ENCODE assay signal across 1 cellular context in genomic region chr14:24093901-24094838, GRCh38.
TF ChIP-seq lines count a peak whose summit lies in the region.

PCK2 (plus strand) TSS chr14:24094311; CDS start chr14:24094406, 95 bp downstream.

TF ChIP-seq in HepG2, 621 proteins besides CTCF, POLR2A, EP300 and RAD21 (continued from another document and continues in another):
- no peak for TF ChIP-seq GRHL1 (CRISPR knock-in tag; conservative IDR thresholded peaks at IDR 0.05)
- 0 out of 2 replicates have a peak, but pooled peaks have one; percentile 23 for TF ChIP-seq HDAC6 (IDR thresholded peaks at IDR 0.05; ENCODE audit: low read depth, low read length)
- no peak for TF ChIP-seq PHF20 (CRISPR knock-in tag; IDR thresholded peaks at IDR 0.05)
- TF ChIP-seq ZNF629 (CRISPR knock-in tag; conservative IDR thresholded peaks at IDR 0.05), result peak; percentile 58
- TF ChIP-seq ZFP37 (CRISPR knock-in tag; IDR thresholded peaks at IDR 0.05; ENCODE audit: borderline replicate concordance), result peak; percentile 94
- TF ChIP-seq ZNF33A (CRISPR knock-in tag; IDR thresholded peaks at IDR 0.05; ENCODE audit: borderline replicate concordance), result no peak
- peak; percentile 92 for TF ChIP-seq ZNF740 (CRISPR knock-in tag; IDR thresholded peaks at IDR 0.05)
- peak; percentile 99 for TF ChIP-seq ZNF546 (CRISPR knock-in tag; conservative IDR thresholded peaks at IDR 0.05)
- peak; percentile 83 for TF ChIP-seq ZHX2 (IDR thresholded peaks at IDR 0.05; ENCODE audit: low read depth)
- TF ChIP-seq ZHX2 (CRISPR knock-in tag; IDR thresholded peaks at IDR 0.05; ENCODE audit: borderline replicate concordance), result peak; percentile 93; the same call in 1 of the 2 replicates
- no peak for TF ChIP-seq ZNF530 (CRISPR knock-in tag; IDR thresholded peaks at IDR 0.05; ENCODE audit: low read depth)
- peak; percentile 34 for TF ChIP-seq XRCC5 (optimal IDR thresholded peaks at IDR 0.05; ENCODE audit: low read length)
- TF ChIP-seq MTERF4 (CRISPR knock-in tag; IDR thresholded peaks at IDR 0.05), result no peak
- TF ChIP-seq TRIM24 (CRISPR knock-in tag; IDR thresholded peaks at IDR 0.05), result no peak
- no peak for TF ChIP-seq ZNF383 (CRISPR knock-in tag; IDR thresholded peaks at IDR 0.05; ENCODE audit: borderline replicate concordance)
- TF ChIP-seq HNRNPL (IDR thresholded peaks at IDR 0.05; ENCODE audit: low read depth, low read length), result peak; percentile 96
- TF ChIP-seq ZNF672 (CRISPR knock-in tag; IDR thresholded peaks at IDR 0.05), result no peak
- peak; percentile 82 for TF ChIP-seq TEAD3 (CRISPR knock-in tag; optimal IDR thresholded peaks at IDR 0.05; ENCODE audit: borderline replicate concordance)
- TF ChIP-seq AHR (CRISPR knock-in tag; IDR thresholded peaks at IDR 0.05), result peak; percentile 95
- TF ChIP-seq FLYWCH1 (CRISPR knock-in tag; IDR thresholded peaks at IDR 0.05), result no peak
- peak; percentile 100 for TF ChIP-seq ZNF430 (CRISPR knock-in tag; IDR thresholded peaks at IDR 0.05)
- 0 out of 2 replicates have a peak, but pooled peaks have one; percentile 58 for TF ChIP-seq SIX4 (CRISPR knock-in tag; IDR thresholded peaks at IDR 0.05)
- peak; percentile 76 for TF ChIP-seq FOXA3 (CRISPR knock-in tag; IDR thresholded peaks at IDR 0.05)
- peak; percentile 97 for TF ChIP-seq KDM4B (CRISPR knock-in tag; IDR thresholded peaks at IDR 0.05)
- TF ChIP-seq ZBTB39 (CRISPR knock-in tag; IDR thresholded peaks at IDR 0.05), result no peak
- TF ChIP-seq ZNF766 (CRISPR knock-in tag; IDR thresholded peaks at IDR 0.05; ENCODE audit: borderline replicate concordance), result peak; percentile 97
- TF ChIP-seq DDIT3 (CRISPR knock-in tag; IDR thresholded peaks at IDR 0.05), result no peak
- TF ChIP-seq GPBP1L1 (CRISPR knock-in tag; IDR thresholded peaks at IDR 0.05), result no peak
- TF ChIP-seq RNF219 (CRISPR knock-in tag; IDR thresholded peaks at IDR 0.05), result no peak
- TF ChIP-seq ZMYM4 (CRISPR knock-in tag; IDR thresholded peaks at IDR 0.05), result no peak
- no peak; the same call in 1 of the 2 replicates for TF ChIP-seq ZKSCAN5 (CRISPR knock-in tag; IDR thresholded peaks at IDR 0.05)
- TF ChIP-seq DMAP1 (CRISPR knock-in tag; IDR thresholded peaks at IDR 0.05), result peak; percentile 96
- peak; percentile 94 for TF ChIP-seq ZNF337 (CRISPR knock-in tag; IDR thresholded peaks at IDR 0.05; ENCODE audit: borderline replicate concordance, low read depth)
- TF ChIP-seq ZNF232 (CRISPR knock-in tag; IDR thresholded peaks at IDR 0.05; ENCODE audit: borderline replicate concordance), result peak; percentile 90; the same call in 1 of the 2 replicates
- no peak for TF ChIP-seq TRIM22 (IDR thresholded peaks at IDR 0.05)
- TF ChIP-seq SMAD1 (CRISPR knock-in tag; IDR thresholded peaks at IDR 0.05; ENCODE audit: borderline replicate concordance, low read depth), result peak; percentile 96
- no peak; the same call in 1 of the 2 replicates for TF ChIP-seq STAG1 (CRISPR knock-in tag; IDR thresholded peaks at IDR 0.05)
- TF ChIP-seq CEBPG (CRISPR knock-in tag; IDR thresholded peaks at IDR 0.05), result peak; percentile 99
- peak; percentile 93 for TF ChIP-seq TEAD2 (CRISPR knock-in tag; IDR thresholded peaks at IDR 0.05)
- no peak for TF ChIP-seq U2AF1 (optimal IDR thresholded peaks at IDR 0.05; ENCODE audit: low read depth, low read length)
- TF ChIP-seq MAFG (CRISPR knock-in tag; IDR thresholded peaks at IDR 0.05), result no peak
- peak; percentile 92 for TF ChIP-seq RELA (CRISPR knock-in tag; IDR thresholded peaks at IDR 0.05)
- no peak; the same call in 1 of the 2 replicates for TF ChIP-seq ZBTB8A (CRISPR knock-in tag; IDR thresholded peaks at IDR 0.05; ENCODE audit: borderline replicate concordance, low read depth)
- TF ChIP-seq ZNF296 (CRISPR knock-in tag; conservative IDR thresholded peaks at IDR 0.05), result no peak
- peak; percentile 17 for TF ChIP-seq CCAR2 (optimal IDR thresholded peaks at IDR 0.05; ENCODE audit: low read depth, low read length)
- TF ChIP-seq MAX (IDR thresholded peaks at IDR 0.05), result no peak
- no peak for TF ChIP-seq ZNF749 (CRISPR knock-in tag; IDR thresholded peaks at IDR 0.05; ENCODE audit: borderline replicate concordance)
- TF ChIP-seq ZFX (CRISPR knock-in tag; IDR thresholded peaks at IDR 0.05; ENCODE audit: low read depth), result peak; percentile 77
- TF ChIP-seq POLR2AphosphoS2 (IDR thresholded peaks at IDR 0.05; ENCODE audit: low read depth, low read length), result no peak
- TF ChIP-seq ZSCAN22 (CRISPR knock-in tag; IDR thresholded peaks at IDR 0.05), result no peak
- peak; percentile 96; the same call in 1 of the 2 replicates for TF ChIP-seq CC2D1A (CRISPR knock-in tag; IDR thresholded peaks at IDR 0.05)
- peak; percentile 81 for TF ChIP-seq POGZ (CRISPR knock-in tag; IDR thresholded peaks at IDR 0.05)
- TF ChIP-seq ZNF737 (CRISPR knock-in tag; IDR thresholded peaks at IDR 0.05; ENCODE audit: borderline replicate concordance), result no peak
- no peak; the same call in none of the 2 replicates for TF ChIP-seq ZNF772 (CRISPR knock-in tag; IDR thresholded peaks at IDR 0.05)
- TF ChIP-seq ZMYM2 (CRISPR knock-in tag; IDR thresholded peaks at IDR 0.05), result peak; percentile 78
- TF ChIP-seq POLR2G (IDR thresholded peaks at IDR 0.05; ENCODE audit: low read depth, low read length), result peak; percentile 99
- peak; percentile 93 for TF ChIP-seq ZNF33B (CRISPR knock-in tag; IDR thresholded peaks at IDR 0.05)
- TF ChIP-seq ZNF3 (CRISPR knock-in tag; IDR thresholded peaks at IDR 0.05), result peak; percentile 68; the same call in 1 of the 2 replicates
